Comparison of ENCODE assay signal across 8 cellular contexts in genomic region chr20:62366370-62367135, GRCh38. TPM values are rescaled to one million over a fixed set of nuclear protein-coding genes. Genes with fewer than 3 reads are reported as not detected.
DNase-seq lines count a peak whose midpoint lies in the region; ATAC-seq lines count a peak whose summit lies in the region.

No MANE protein-coding gene starts in this region.

- H3K27me3 Mint-ChIP-seq in stimulated activated naive CD8-positive, alpha-beta T cell treated with anti-CD3 and anti-CD28 coated beads, Interleukin-15, amount 100 ng/mL, for 72 hours: peaks cover 60% of the 10 kb centered on the region

- H3K9ac ChIP-seq in adipocyte (ENCODE audit: low read length) (peak overlapping the region; percentile 68), iPS-15b (ENCODE audit: low read depth, low read length) (peak overlapping the region; percentile 47)

- H3K4me1 Mint-ChIP-seq in stimulated activated naive CD8-positive, alpha-beta T cell treated with anti-CD3 and anti-CD28 coated beads, Interleukin-15, amount 100 ng/mL, for 72 hours: peaks cover 26% of the 10 kb centered on the region
- peaks cover 13% of the 10 kb centered on the region for H3K4me1 Mint-ChIP-seq in stimulated activated effector memory CD8-positive, alpha-beta T cell treated with anti-CD3 and anti-CD28 coated beads, Interleukin-12 subunit alpha, Interleukin-12 subunit beta, amount 100 ng/mL, for 72 hours

- H3K9me3 Mint-ChIP-seq in stimulated activated naive CD8-positive, alpha-beta T cell treated with anti-CD3 and anti-CD28 coated beads, Interleukin-15, amount 100 ng/mL, for 72 hours: no peaks in the 10 kb centered on the region
- H3K9me3 Mint-ChIP-seq in stimulated activated effector memory CD8-positive, alpha-beta T cell treated with anti-CD3 and anti-CD28 coated beads, Interleukin-12 subunit alpha, Interleukin-12 subunit beta, amount 100 ng/mL, for 72 hours: no peaks in the 10 kb centered on the region

- no peak for DNase-seq in stimulated activated naive CD8-positive, alpha-beta T cell treated with anti-CD3 and anti-CD28 coated beads, Interleukin-15, amount 100 ng/mL, for 72 hours
- DNase-seq in stimulated activated naive CD8-positive, alpha-beta T cell treated with anti-CD3 and anti-CD28 coated beads, Interleukin-15, Interleukin-2, amounts not matched to agents 100 U/mL and 50 U/mL, for 24 hours: no peak
- DNase-seq in adipocyte (ENCODE audit: low read depth) (peak; percentile 21), H4 (ENCODE audit: low spot score) (no peak), DMS114 treated with DMSO at 0.1 percent for 48 hours (lab: John Stamatoyannopoulos, UW; ENCODE audit: unreplicated experiment) (no peak)
- DNase-seq in stimulated activated effector memory CD8-positive, alpha-beta T cell treated with anti-CD3 and anti-CD28 coated beads, Interleukin-12 subunit alpha, Interleukin-12 subunit beta, amount 100 ng/mL, for 72 hours (ENCODE audit: low spot score in 2 of 2): peak in 1 of 2 donors; percentile 33

- H3K27me3 ChIP-seq in adipocyte (replicated peaks; ENCODE audit: control insufficient read depth, insufficient read depth, low read length) (no peaks in the 10 kb centered on the region), iPS-15b (ENCODE audit: control insufficient read depth, insufficient read depth, low read length) (no peaks in the 10 kb centered on the region)

- H3K9me3 ChIP-seq in adipocyte (ENCODE audit: control insufficient read depth, low read length) (no peaks in the 10 kb centered on the region), iPS-15b (ENCODE audit: control insufficient read depth, insufficient read depth, low read length) (no peaks in the 10 kb centered on the region)

- H3K4me3 Mint-ChIP-seq in stimulated activated naive CD8-positive, alpha-beta T cell treated with anti-CD3 and anti-CD28 coated beads, Interleukin-15, amount 100 ng/mL, for 72 hours: peak overlapping the region in 1 of 2 donors; percentile 46
- peak overlapping the region; percentile 39 for H3K4me3 Mint-ChIP-seq in stimulated activated effector memory CD8-positive, alpha-beta T cell treated with anti-CD3 and anti-CD28 coated beads, Interleukin-12 subunit alpha, Interleukin-12 subunit beta, amount 100 ng/mL, for 72 hours

- H3K27ac Mint-ChIP-seq in stimulated activated naive CD8-positive, alpha-beta T cell treated with anti-CD3 and anti-CD28 coated beads, Interleukin-15, amount 100 ng/mL, for 72 hours: no peak overlapping the region
- no peak overlapping the region for H3K27ac Mint-ChIP-seq in stimulated activated effector memory CD8-positive, alpha-beta T cell treated with anti-CD3 and anti-CD28 coated beads, Interleukin-12 subunit alpha, Interleukin-12 subunit beta, amount 100 ng/mL, for 72 hours

- peak; percentile 23 for ATAC-seq in stimulated activated naive CD8-positive, alpha-beta T cell treated with anti-CD3 and anti-CD28 coated beads, Interleukin-15, amount 100 ng/mL, for 72 hours
- ATAC-seq in stimulated activated naive CD8-positive, alpha-beta T cell treated with anti-CD3 and anti-CD28 coated beads, Interleukin-15, Interleukin-2, amounts not matched to agents 100 U/mL and 50 U/mL, for 24 hours: no peak
- no peak for ATAC-seq in stimulated activated effector memory CD8-positive, alpha-beta T cell treated with anti-CD3 and anti-CD28 coated beads, Interleukin-12 subunit alpha, Interleukin-12 subunit beta, amount 100 ng/mL, for 72 hours
- ATAC-seq in HG03025 (IDR thresholded peaks at IDR 0.05; ENCODE audit: low FRiP score, unreplicated experiment): no peak

- H3K36me3 ChIP-seq in adipocyte (ENCODE audit: control insufficient read depth, insufficient read depth, low read length, severe bottlenecking) (no peaks in the 10 kb centered on the region), iPS-15b (ENCODE audit: control insufficient read depth, insufficient read depth, low read length) (peaks cover 16% of the 10 kb centered on the region)

- H3K4me3 ChIP-seq in adipocyte (ENCODE audit: low read length) (peak overlapping the region; percentile 76), iPS-15b (ENCODE audit: low read depth, low read length) (peak overlapping the region; percentile 73)

- H3K4me1 ChIP-seq in adipocyte (ENCODE audit: control insufficient read depth, insufficient read depth, low read length) (peaks cover 38% of the 10 kb centered on the region), iPS-15b (ENCODE audit: control insufficient read depth, insufficient read depth, low read length) (peaks cover 20% of the 10 kb centered on the region)

- no peaks in the 10 kb centered on the region for H3K36me3 Mint-ChIP-seq in stimulated activated effector memory CD8-positive, alpha-beta T cell treated with anti-CD3 and anti-CD28 coated beads, Interleukin-12 subunit alpha, Interleukin-12 subunit beta, amount 100 ng/mL, for 72 hours

RNA-seq across cellular contexts. Expression of gene LAMA5, which starts 0.6 kb away (rescaled TPM):
- 4.4 and 4.5 TPM in 2 replicates for total RNA-seq in H4 (2014; rRNA removed; shearing (Covaris generic))

RNA-seq across cellular contexts. Expression of gene RPS21, which starts 20.4 kb away (rescaled TPM):
- total RNA-seq in H4 (2014; rRNA removed; shearing (Covaris generic)): 2,095 and 2,204 TPM in 2 replicates

RNA-seq across cellular contexts. Expression of gene CABLES2, which starts 40.5 kb away (rescaled TPM):
- 2.4 and 4.8 TPM in 2 replicates for total RNA-seq in H4 (2014; rRNA removed; shearing (Covaris generic))
